Comparison of ENCODE assay signal across 19 cellular contexts in genomic region chr6:150686566-150686965, GRCh38.
DNase-seq lines count a peak whose midpoint lies in the region; ATAC-seq, FAIRE-seq and TF ChIP-seq lines count a peak whose summit lies in the region.
"Had no signal": no experiment of that assay in that cellular context is flagged by ENCODE, and none has a peak within 500 bp of the region (broad histone marks: within the 10 kb centered on the region; RNA-seq: fewer than 3 reads in every experiment).

No MANE protein-coding gene starts in this region.

- H3K36me3 Mint-ChIP-seq in MCF 10A (ENCODE audit: insufficient read depth, unreplicated experiment) (no peaks in the 10 kb centered on the region), naive B cell (peaks cover 0 to 4% of the 10 kb centered on the region in 2 donors), type B pancreatic cell (peaks cover 13% of the 10 kb centered on the region)
- H3K36me3 Mint-ChIP-seq: CD14-positive monocyte had no signal

- intact Hi-C loops in breast epithelium (cut with DNase I; ENCODE audit: low total_unique reads), result no loop called here
- intact Hi-C loops in MCF 10A (cut with micrococcal nuclease), result no loop called here

- no peaks in the 10 kb centered on the region for H3K27me3 ChIP-seq in breast epithelium
- H3K27me3 ChIP-seq: sigmoid colon had no signal

- FAIRE-seq in GM12892 (lab: Jason Lieb, UNC), result no peak
- FAIRE-seq: A549, HTR-8/SVneo, TTC549 had no signal

- no peaks in the 10 kb centered on the region for H3K9me3 Mint-ChIP-seq in MCF 10A (ENCODE audit: unreplicated experiment)
- peaks cover 0 to 2% (median 0%) of the 10 kb centered on the region in 7 donors for H3K9me3 Mint-ChIP-seq in naive B cell
- H3K9me3 Mint-ChIP-seq in type B pancreatic cell, result no peaks in the 10 kb centered on the region
- H3K9me3 Mint-ChIP-seq: activated CD4-positive, alpha-beta T cell treated with anti-CD3 and anti-CD28 coated beads, Interleukin-2, amount 10 ng/mL, durations not matched to agents 24 days and 14 days; CD14-positive monocyte had no signal

- TF ChIP-seq CTCF in breast epithelium (IDR thresholded peaks at IDR 0.05), result no peak
- TF ChIP-seq CTCF in MCF 10A (IDR thresholded peaks at IDR 0.05; ENCODE audit: unreplicated experiment), result no peak
- no peak for TF ChIP-seq CTCF in type B pancreatic cell (conservative IDR thresholded peaks at IDR 0.05)

- CTCF ChIA-PET in MCF 10A (lab: Yijun Ruan, JAX), result interaction anchor here (0.6 to 1.2 kb wide), 6 partner anchors 13 to 648 kb away, joined by 3 to 5 read pairs (median 4); no protein-coding TSS in a partner anchor

- no peaks in the 10 kb centered on the region for H3K4me1 Mint-ChIP-seq in MCF 10A (ENCODE audit: insufficient read depth, unreplicated experiment)
- peaks cover 80 to 98% (median 86%) of the 10 kb centered on the region in 3 donors for H3K4me1 Mint-ChIP-seq in naive B cell
- peaks cover 35% of the 10 kb centered on the region for H3K4me1 Mint-ChIP-seq in type B pancreatic cell (ENCODE audit: unreplicated experiment)

- no peaks in the 10 kb centered on the region for H3K9me3 ChIP-seq in breast epithelium
- H3K9me3 ChIP-seq: A549, sigmoid colon had no signal

- no peaks in the 10 kb centered on the region for H3K36me3 ChIP-seq in breast epithelium
- H3K36me3 ChIP-seq: sigmoid colon had no signal

- H3K4me3 Mint-ChIP-seq in MCF 10A (ENCODE audit: unreplicated experiment) (no peak overlapping the region), naive B cell (peak overlapping the region in 6 of 8 donors; percentile 11 to 68 (median 54)), type B pancreatic cell (peak overlapping the region; percentile 82)
- H3K4me3 Mint-ChIP-seq: activated CD4-positive, alpha-beta T cell treated with anti-CD3 and anti-CD28 coated beads, Interleukin-2, amount 10 ng/mL, durations not matched to agents 24 days and 14 days had no signal

- H3K27ac ChIP-seq in breast epithelium (peak overlapping the region; percentile 66 to 76), epithelial cell of prostate (peak overlapping the region; percentile 44)
- H3K27ac ChIP-seq: A549 had no signal

- H3K4me1 ChIP-seq in breast epithelium, result no peaks in the 10 kb centered on the region
- H3K4me1 ChIP-seq: A549 had no signal

- TF ChIP-seq POLR2A in breast epithelium (IDR thresholded peaks at IDR 0.05) (no peak), GM12892 (IDR thresholded peaks at IDR 0.05; ENCODE audit: low read depth, low read length) (no peak)

- no peaks in the 10 kb centered on the region for H3K27me3 Mint-ChIP-seq in MCF 10A (ENCODE audit: insufficient read depth, unreplicated experiment)
- H3K27me3 Mint-ChIP-seq in naive B cell, result no peaks in the 10 kb centered on the region
- H3K27me3 Mint-ChIP-seq in type B pancreatic cell, result no peaks in the 10 kb centered on the region
- H3K27me3 Mint-ChIP-seq: activated CD4-positive, alpha-beta T cell treated with anti-CD3 and anti-CD28 coated beads, Interleukin-2, amount 10 ng/mL, durations not matched to agents 24 days and 14 days had no signal

- no peak for ATAC-seq in naive B cell (ENCODE audit: low read depth in 2 of 2)

- POLR2A ChIA-PET in MCF 10A (lab: Yijun Ruan, JAX), result no interaction called here

- no peak overlapping the region for H3K27ac Mint-ChIP-seq in MCF 10A (ENCODE audit: low read depth, unreplicated experiment)
- H3K27ac Mint-ChIP-seq in naive B cell, result peak overlapping the region; percentile 76 to 98 (median 97)
- peak overlapping the region; percentile 89 for H3K27ac Mint-ChIP-seq in type B pancreatic cell
- H3K27ac Mint-ChIP-seq: activated CD4-positive, alpha-beta T cell treated with anti-CD3 and anti-CD28 coated beads, Interleukin-2, amount 10 ng/mL, durations not matched to agents 24 days and 14 days; CD14-positive monocyte had no signal

- peak overlapping the region in 2 of 3 donors; percentile 15 to 48 for H3K4me3 ChIP-seq in breast epithelium
- H3K4me3 ChIP-seq: A549, sigmoid colon had no signal

- BruUV-seq in MCF 10A (replicated peaks; lab: Mats Ljungman, UMichigan), result no TSS peak

- DNase-seq in breast epithelium (ENCODE audit: low spot score in 2 of 2), result no peak
- DNase-seq in MCF 10A (ENCODE audit: unreplicated experiment), result no peak
- no peak for DNase-seq in epithelial cell of prostate (ENCODE audit: low read depth, low spot score)
- DNase-seq in naive B cell, result no peak
- no peak for DNase-seq in type B pancreatic cell (ENCODE audit: extremely low spot score, unreplicated experiment)
- DNase-seq in DMS53 (lab: John Stamatoyannopoulos, UW), result no peak
- DNase-seq in NCI-H2029 treated with DMSO at 0.1 percent for 48 hours (lab: John Stamatoyannopoulos, UW), result no peak
- DNase-seq in GM12892 (ENCODE audit: insufficient read length), result no peak
- DNase-seq: activated gamma-delta T cell; amniotic stem cell; effector CD8-positive, alpha-beta T cell; NCI-H1436; NCI-H446; sigmoid colon had no signal
